In the genomic region with DNA sequence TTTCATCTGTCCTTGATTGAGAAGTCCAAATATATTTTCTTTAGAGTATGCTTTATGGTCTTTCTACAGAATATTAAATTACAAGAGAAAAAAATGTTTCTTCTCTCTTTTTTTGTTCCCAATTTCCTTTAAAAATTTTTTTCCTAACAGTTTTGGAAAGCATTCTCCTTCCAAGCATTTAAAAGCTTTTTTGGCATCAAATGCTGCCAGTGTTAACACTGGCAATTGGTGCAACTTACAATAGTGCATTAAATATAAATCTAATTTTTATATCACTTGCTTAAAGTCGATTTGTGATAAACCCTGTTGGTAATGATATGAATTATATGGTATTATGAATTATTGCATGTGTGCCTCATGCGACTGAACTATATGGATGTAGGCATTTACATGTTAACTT, we compare ENCODE assay signal across 14 cellular contexts.
"Had no signal": no experiment of that assay in that cellular context is flagged by ENCODE, and none has a peak within 500 bp of the region (broad histone marks: within the 10 kb centered on the region; RNA-seq: fewer than 3 reads in every experiment).

No MANE protein-coding gene starts in this region.

- H3K4me3 ChIP-seq: coronary artery, hepatocyte, sigmoid colon, skin epidermis had no signal

- ATAC-seq: naive thymus-derived CD4-positive, alpha-beta T cell had no signal

- H3K9me3 ChIP-seq: sigmoid colon had no signal

- H3K27me3 ChIP-seq: hepatocyte, sigmoid colon had no signal

- H3K36me3 ChIP-seq: sigmoid colon had no signal

- DNase-seq: effector CD8-positive, alpha-beta T cell; foreskin melanocyte; head of caudate nucleus; kidney glomerular epithelial cell; mammary epithelial cell; naive thymus-derived CD4-positive, alpha-beta T cell; nephron progenitor cell; posterior cingulate gyrus; sigmoid colon; stimulated activated naive CD4-positive, alpha-beta T cell; trophoblast cell had no signal

- H3K27ac ChIP-seq: coronary artery, hepatocyte, sigmoid colon, skin epidermis had no signal
